ENCODE assay signal across 28 cellular contexts in genomic region chr13:70544706-70545105, GRCh38.
"Had no signal": no experiment of that assay in that cellular context is flagged by ENCODE, and none has a peak within 500 bp of the region (broad histone marks: within the 10 kb centered on the region; RNA-seq: fewer than 3 reads in every experiment).

No MANE protein-coding gene starts in this region.

- H3K27me3 ChIP-seq: adrenal gland, breast epithelium, dorsolateral prefrontal cortex had no signal

- FAIRE-seq: frontal cortex had no signal

- H3K27ac ChIP-seq: adrenal gland, breast epithelium, coronary artery, dorsolateral prefrontal cortex, VCaP had no signal

- ATAC-seq: activated CD8-positive, alpha-beta T cell treated with anti-CD3 and anti-CD28 coated beads for 36 hours; activated naive CD8-positive, alpha-beta T cell treated with anti-CD3 and anti-CD28 coated beads, Interleukin-2, amount 50 U/mL, for 24 hours; activated T-cell treated with anti-CD3 and anti-CD28 coated beads, Interleukin-2, amount 50 U/mL, for 4 hours; activated T-helper 17 cell treated with anti-CD3 and anti-CD28 coated beads, Interleukin-2, amount 50 U/mL, for 72 hours; esophagus mucosa; WTC11 had no signal

- H3K4me3 ChIP-seq: adrenal gland, breast epithelium, coronary artery, dorsolateral prefrontal cortex had no signal

- DNase-seq: activated CD4-positive, alpha-beta T cell treated with anti-CD3 and anti-CD28 coated beads for 1 hour; activated CD4-positive, alpha-beta T cell treated with anti-CD3 and anti-CD28 coated beads for 4 hours; activated CD4-positive, alpha-beta T cell treated with anti-CD3 and anti-CD28 coated beads, Interleukin-2, amount 10 ng/mL, durations not matched to agents 7 days and 5 days; activated CD4-positive, alpha-beta T cell treated with anti-CD3 and anti-CD28 coated beads, Interleukin-2, amount 50 U/mL, for 48 hours; activated CD8-positive, alpha-beta memory T cell treated with anti-CD3 and anti-CD28 coated beads for 24 hours; activated CD8-positive, alpha-beta T cell treated with anti-CD3 and anti-CD28 coated beads for 36 hours; activated effector memory CD4-positive, alpha-beta T cell treated with Interleukin-2 at 50 U/mL for 16 hours; activated gamma-delta T cell treated with Interleukin-2 at 50 U/mL for 16 hours; activated naive CD4-positive, alpha-beta T cell treated with Interleukin-2 at 50 U/mL for 16 hours; activated naive CD8-positive, alpha-beta T cell treated with anti-CD3 and anti-CD28 coated beads for 36 hours; activated naive CD8-positive, alpha-beta T cell treated with anti-CD3 and anti-CD28 coated beads, Interleukin-2, amount 50 U/mL, for 24 hours; activated T-cell treated with anti-CD3 and anti-CD28 coated beads, Interleukin-2, amount 50 U/mL, for 4 hours; adrenal gland; amygdala; aorta; dorsolateral prefrontal cortex; effector memory CD4-positive, alpha-beta T cell; endodermal cell; foreskin fibroblast; head of caudate nucleus; T-helper 2 cell had no signal

- H3K4me1 ChIP-seq: adrenal gland, breast epithelium had no signal

- H3K9me3 ChIP-seq: adrenal gland, breast epithelium had no signal

- H3K36me3 ChIP-seq: adrenal gland, breast epithelium had no signal
